1 cellular context compared by ENCODE assay signal in the genomic region with DNA sequence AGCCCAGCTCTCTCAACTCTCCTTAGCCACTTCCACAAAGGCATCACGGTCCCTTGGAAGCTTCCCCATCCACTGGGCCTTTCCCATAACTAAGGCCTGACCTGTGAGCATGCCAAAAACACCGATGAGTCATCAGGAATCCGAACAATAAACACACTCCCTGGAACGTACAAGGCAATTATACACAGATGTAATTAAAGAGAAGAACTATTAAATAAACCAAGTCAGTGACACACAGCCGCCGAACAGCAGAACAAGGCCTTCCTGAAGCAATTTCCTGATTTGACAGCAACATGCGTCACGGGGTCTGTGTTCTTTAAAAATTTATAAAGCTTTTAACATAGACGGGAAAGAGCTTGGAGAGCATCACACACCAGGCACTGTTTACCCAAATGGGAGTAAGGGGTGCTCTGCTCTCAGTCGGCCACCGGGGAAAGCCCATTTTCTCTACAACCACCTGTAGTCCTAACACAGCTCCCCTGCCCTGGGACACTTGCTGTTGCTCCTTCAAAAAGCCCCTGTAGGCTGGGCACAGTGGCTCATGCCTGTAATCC.
TF ChIP-seq lines count a peak whose summit lies in the region.

No MANE protein-coding gene starts in this region.

TF ChIP-seq in GM12878, 131 proteins besides CTCF, POLR2A, EP300 and RAD21 (continued from another document):
- TF ChIP-seq, protein P1, sequence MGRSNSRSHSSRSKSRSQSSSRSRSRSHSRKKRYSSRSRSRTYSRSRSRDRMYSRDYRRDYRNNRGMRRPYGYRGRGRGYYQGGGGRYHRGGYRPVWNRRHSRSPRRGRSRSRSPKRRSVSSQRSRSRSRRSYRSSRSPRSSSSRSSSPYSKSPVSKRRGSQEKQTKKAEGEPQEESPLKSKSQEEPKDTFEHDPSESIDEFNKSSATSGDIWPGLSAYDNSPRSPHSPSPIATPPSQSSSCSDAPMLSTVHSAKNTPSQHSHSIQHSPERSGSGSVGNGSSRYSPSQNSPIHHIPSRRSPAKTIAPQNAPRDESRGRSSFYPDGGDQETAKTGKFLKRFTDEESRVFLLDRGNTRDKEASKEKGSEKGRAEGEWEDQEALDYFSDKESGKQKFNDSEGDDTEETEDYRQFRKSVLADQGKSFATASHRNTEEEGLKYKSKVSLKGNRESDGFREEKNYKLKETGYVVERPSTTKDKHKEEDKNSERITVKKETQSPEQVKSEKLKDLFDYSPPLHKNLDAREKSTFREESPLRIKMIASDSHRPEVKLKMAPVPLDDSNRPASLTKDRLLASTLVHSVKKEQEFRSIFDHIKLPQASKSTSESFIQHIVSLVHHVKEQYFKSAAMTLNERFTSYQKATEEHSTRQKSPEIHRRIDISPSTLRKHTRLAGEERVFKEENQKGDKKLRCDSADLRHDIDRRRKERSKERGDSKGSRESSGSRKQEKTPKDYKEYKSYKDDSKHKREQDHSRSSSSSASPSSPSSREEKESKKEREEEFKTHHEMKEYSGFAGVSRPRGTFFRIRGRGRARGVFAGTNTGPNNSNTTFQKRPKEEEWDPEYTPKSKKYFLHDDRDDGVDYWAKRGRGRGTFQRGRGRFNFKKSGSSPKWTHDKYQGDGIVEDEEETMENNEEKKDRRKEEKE (IDR thresholded peaks at IDR 0.05) = no peak
- TF ChIP-seq, protein P2, sequence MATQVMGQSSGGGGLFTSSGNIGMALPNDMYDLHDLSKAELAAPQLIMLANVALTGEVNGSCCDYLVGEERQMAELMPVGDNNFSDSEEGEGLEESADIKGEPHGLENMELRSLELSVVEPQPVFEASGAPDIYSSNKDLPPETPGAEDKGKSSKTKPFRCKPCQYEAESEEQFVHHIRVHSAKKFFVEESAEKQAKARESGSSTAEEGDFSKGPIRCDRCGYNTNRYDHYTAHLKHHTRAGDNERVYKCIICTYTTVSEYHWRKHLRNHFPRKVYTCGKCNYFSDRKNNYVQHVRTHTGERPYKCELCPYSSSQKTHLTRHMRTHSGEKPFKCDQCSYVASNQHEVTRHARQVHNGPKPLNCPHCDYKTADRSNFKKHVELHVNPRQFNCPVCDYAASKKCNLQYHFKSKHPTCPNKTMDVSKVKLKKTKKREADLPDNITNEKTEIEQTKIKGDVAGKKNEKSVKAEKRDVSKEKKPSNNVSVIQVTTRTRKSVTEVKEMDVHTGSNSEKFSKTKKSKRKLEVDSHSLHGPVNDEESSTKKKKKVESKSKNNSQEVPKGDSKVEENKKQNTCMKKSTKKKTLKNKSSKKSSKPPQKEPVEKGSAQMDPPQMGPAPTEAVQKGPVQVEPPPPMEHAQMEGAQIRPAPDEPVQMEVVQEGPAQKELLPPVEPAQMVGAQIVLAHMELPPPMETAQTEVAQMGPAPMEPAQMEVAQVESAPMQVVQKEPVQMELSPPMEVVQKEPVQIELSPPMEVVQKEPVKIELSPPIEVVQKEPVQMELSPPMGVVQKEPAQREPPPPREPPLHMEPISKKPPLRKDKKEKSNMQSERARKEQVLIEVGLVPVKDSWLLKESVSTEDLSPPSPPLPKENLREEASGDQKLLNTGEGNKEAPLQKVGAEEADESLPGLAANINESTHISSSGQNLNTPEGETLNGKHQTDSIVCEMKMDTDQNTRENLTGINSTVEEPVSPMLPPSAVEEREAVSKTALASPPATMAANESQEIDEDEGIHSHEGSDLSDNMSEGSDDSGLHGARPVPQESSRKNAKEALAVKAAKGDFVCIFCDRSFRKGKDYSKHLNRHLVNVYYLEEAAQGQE (IDR thresholded peaks at IDR 0.05; ENCODE audit: low read depth, low read length) = no peak
- no peak for TF ChIP-seq NBN (IDR thresholded peaks at IDR 0.05)
- TF ChIP-seq PML (IDR thresholded peaks at IDR 0.05; ENCODE audit: low read length) = no peak
- TF ChIP-seq SREBF2 (IDR thresholded peaks at IDR 0.05; ENCODE audit: low read length) = no peak
- TF ChIP-seq DPF2 (IDR thresholded peaks at IDR 0.05) = no peak
- TF ChIP-seq TCF12 (IDR thresholded peaks at IDR 0.05; ENCODE audit: low read depth, low read length) = no peak
- TF ChIP-seq, protein P3, sequence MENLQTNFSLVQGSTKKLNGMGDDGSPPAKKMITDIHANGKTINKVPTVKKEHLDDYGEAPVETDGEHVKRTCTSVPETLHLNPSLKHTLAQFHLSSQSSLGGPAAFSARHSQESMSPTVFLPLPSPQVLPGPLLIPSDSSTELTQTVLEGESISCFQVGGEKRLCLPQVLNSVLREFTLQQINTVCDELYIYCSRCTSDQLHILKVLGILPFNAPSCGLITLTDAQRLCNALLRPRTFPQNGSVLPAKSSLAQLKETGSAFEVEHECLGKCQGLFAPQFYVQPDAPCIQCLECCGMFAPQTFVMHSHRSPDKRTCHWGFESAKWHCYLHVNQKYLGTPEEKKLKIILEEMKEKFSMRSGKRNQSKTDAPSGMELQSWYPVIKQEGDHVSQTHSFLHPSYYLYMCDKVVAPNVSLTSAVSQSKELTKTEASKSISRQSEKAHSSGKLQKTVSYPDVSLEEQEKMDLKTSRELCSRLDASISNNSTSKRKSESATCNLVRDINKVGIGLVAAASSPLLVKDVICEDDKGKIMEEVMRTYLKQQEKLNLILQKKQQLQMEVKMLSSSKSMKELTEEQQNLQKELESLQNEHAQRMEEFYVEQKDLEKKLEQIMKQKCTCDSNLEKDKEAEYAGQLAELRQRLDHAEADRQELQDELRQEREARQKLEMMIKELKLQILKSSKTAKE (IDR thresholded peaks at IDR 0.05; ENCODE audit: low read depth, poor library complexity, severe bottlenecking) = no peak
- TF ChIP-seq RBBP5 (conservative IDR thresholded peaks at IDR 0.05) = no peak
